Comparison of ENCODE assay signal across 19 cellular contexts in the genomic region with DNA sequence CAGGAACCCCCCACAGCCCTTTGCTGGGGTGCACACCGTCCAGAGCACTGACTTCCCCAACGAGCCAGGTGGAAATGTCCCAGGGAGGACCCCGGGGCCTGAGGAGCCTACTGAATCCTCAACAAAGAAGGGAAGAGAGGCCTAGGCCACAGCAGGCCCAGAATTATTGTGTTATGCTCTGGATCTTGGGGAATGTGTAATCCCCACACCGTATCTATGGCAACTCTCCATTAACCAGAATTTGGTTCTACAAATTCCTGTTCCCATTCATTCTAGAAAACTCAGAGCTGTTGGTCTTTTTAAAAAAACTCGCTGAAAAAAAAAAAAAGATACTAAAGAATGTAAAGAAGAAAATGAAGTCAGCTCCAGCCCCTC.
DNase-seq lines count a peak whose midpoint lies in the region; ATAC-seq and TF ChIP-seq lines count a peak whose summit lies in the region.
"Had no signal": no experiment of that assay in that cellular context is flagged by ENCODE, and none has a peak within 500 bp of the region (broad histone marks: within the 10 kb centered on the region; RNA-seq: fewer than 3 reads in every experiment).

No MANE protein-coding gene starts in this region.

- H3K9me3 ChIP-seq in A673 (ENCODE audit: low read depth, low read length, poor library complexity, severe bottlenecking) (no peaks in the 10 kb centered on the region), IMR-90 (ENCODE audit: control insufficient read depth, insufficient read depth, low read length) (no peaks in the 10 kb centered on the region), ectodermal cell (ENCODE audit: control insufficient read depth, low read length) (no peaks in the 10 kb centered on the region), neural progenitor cell (ENCODE audit: low read depth) (no peaks in the 10 kb centered on the region), MM.1S (replicated peaks; ENCODE audit: insufficient read depth, low read length) (no peaks in the 10 kb centered on the region)
- H3K9me3 ChIP-seq: thoracic aorta had no signal

- no peak for DNase-seq in A673 (ENCODE audit: low spot score)
- peak; percentile 22 for DNase-seq in IMR-90
- DNase-seq in neural progenitor cell (ENCODE audit: low spot score), result peak; percentile 55
- no peak for DNase-seq in activated naive CD4-positive, alpha-beta T cell treated with anti-CD3 and anti-CD28 coated beads for 36 hours
- no peak for DNase-seq in MM.1S
- DNase-seq: ACHN; activated CD8-positive, alpha-beta memory T cell treated with anti-CD3 and anti-CD28 coated beads for 24 hours; brain microvascular endothelial cell; Calu3; effector memory CD8-positive, alpha-beta T cell; NCI-H1694; NCI-H446; SW 1271 had no signal

- H4K8ac ChIP-seq in IMR-90 (ENCODE audit: low read depth in 2 of 2, low read length in 2 of 2), result no peak overlapping the region

- H3K9ac ChIP-seq in IMR-90 (ENCODE audit: low read depth, low read length) (no peak overlapping the region), neural progenitor cell (no peak overlapping the region), MM.1S (ENCODE audit: low read length) (no peak overlapping the region)

- no peak for TF ChIP-seq POLR2A in IMR-90 (IDR thresholded peaks at IDR 0.05; ENCODE audit: low read depth, low read length)

- H3K36me3 ChIP-seq in A673 (ENCODE audit: insufficient read depth, low read length, poor library complexity, severe bottlenecking) (no peaks in the 10 kb centered on the region), IMR-90 (ENCODE audit: control insufficient read depth, insufficient read depth, low read length) (peaks cover 4% of the 10 kb centered on the region; the same call in 1 of the 2 replicates), ectodermal cell (ENCODE audit: control insufficient read depth, insufficient read depth, low read length) (no peaks in the 10 kb centered on the region), neural progenitor cell (no peaks in the 10 kb centered on the region), MM.1S (replicated peaks; ENCODE audit: insufficient read depth, low read length) (no peaks in the 10 kb centered on the region)
- H3K36me3 ChIP-seq: thoracic aorta had no signal

- H2AFZ ChIP-seq in IMR-90 (replicated peaks; ENCODE audit: low read length, poor library complexity) (no peak overlapping the region), neural progenitor cell (replicated peaks) (no peak overlapping the region), MM.1S (ENCODE audit: low read length) (no peak overlapping the region)
- H2AFZ ChIP-seq: PC-9 had no signal

- H3K27me3 Mint-ChIP-seq in neural progenitor cell (ENCODE audit: insufficient read depth, low read depth), result peaks cover 9% of the 10 kb centered on the region
- no peaks in the 10 kb centered on the region for H3K27me3 Mint-ChIP-seq in activated naive CD4-positive, alpha-beta T cell treated with anti-CD3 and anti-CD28 coated beads for 36 hours (ENCODE audit: low read depth)
- H3K27me3 Mint-ChIP-seq: activated T-helper 17 cell treated with anti-CD3 and anti-CD28 coated beads, Interleukin-2, amount 50 U/mL, for 72 hours; effector memory CD8-positive, alpha-beta T cell had no signal

- H3K27ac ChIP-seq in A673 (ENCODE audit: low read depth, low read length, poor library complexity, severe bottlenecking) (peak overlapping the region; percentile 48), IMR-90 (ENCODE audit: insufficient read depth, low read length) (no peak overlapping the region), ectodermal cell (ENCODE audit: insufficient read depth, low read depth, low read length, poor library complexity, severe bottlenecking) (peak overlapping the region; percentile 30), neural progenitor cell (peak overlapping the region; percentile 79), MM.1S (ENCODE audit: low read length) (no peak overlapping the region)
- H3K27ac ChIP-seq: brain microvascular endothelial cell, PC-9, thoracic aorta had no signal

- peak overlapping the region; percentile 77 for H2AK9ac ChIP-seq in IMR-90 (replicated peaks; ENCODE audit: low read depth, low read length, poor library complexity)

- ATAC-seq in IMR-90 (ENCODE audit: low read depth) (peak; percentile 13), GM21390 (IDR thresholded peaks at IDR 0.05; ENCODE audit: unreplicated experiment) (no peak), HG03135 (IDR thresholded peaks at IDR 0.05; ENCODE audit: unreplicated experiment) (no peak)
- ATAC-seq: activated T-helper 17 cell treated with anti-CD3 and anti-CD28 coated beads, Interleukin-2, amount 50 U/mL, for 72 hours; effector memory CD8-positive, alpha-beta T cell had no signal

- H4K5ac ChIP-seq in IMR-90 (ENCODE audit: low read depth, low read length), result no peak overlapping the region

- no peak for TF ChIP-seq RAD21 in IMR-90 (IDR thresholded peaks at IDR 0.05; ENCODE audit: low read length)

- peak overlapping the region; percentile 41 for H3K4me3 Mint-ChIP-seq in neural progenitor cell
- no peak overlapping the region for H3K4me3 Mint-ChIP-seq in activated naive CD4-positive, alpha-beta T cell treated with anti-CD3 and anti-CD28 coated beads for 36 hours
- H3K4me3 Mint-ChIP-seq: activated T-helper 17 cell treated with anti-CD3 and anti-CD28 coated beads, Interleukin-2, amount 50 U/mL, for 72 hours; effector memory CD8-positive, alpha-beta T cell had no signal

- H4K91ac ChIP-seq in IMR-90 (ENCODE audit: insufficient read depth, low read depth, low read length), result no peak overlapping the region

- H3K4me3 ChIP-seq in A673 (ENCODE audit: low read depth, low read length, poor library complexity, severe bottlenecking), result no peak overlapping the region
- no peak overlapping the region for H3K4me3 ChIP-seq in IMR-90 (ENCODE audit: insufficient read depth, low read depth, low read length)
- H3K4me3 ChIP-seq in ectodermal cell (ENCODE audit: insufficient read depth, low read depth, low read length), result no peak overlapping the region
- no peak overlapping the region for H3K4me3 ChIP-seq in neural progenitor cell
- H3K4me3 ChIP-seq in MM.1S (ENCODE audit: low read length), result no peak overlapping the region
- H3K4me3 ChIP-seq: PC-9, thoracic aorta had no signal

- no peak overlapping the region for H2AK5ac ChIP-seq in IMR-90 (ENCODE audit: low read depth, low read length)

- BruUV-seq in A673 (replicated peaks; lab: Mats Ljungman, UMichigan), result no TSS peak
- no TSS peak for BruUV-seq in IMR-90 (replicated peaks; lab: Mats Ljungman, UMichigan)

- H3K79me2 ChIP-seq in neural progenitor cell (ENCODE audit: low read depth) (peaks cover 10% of the 10 kb centered on the region), MM.1S (ENCODE audit: low read length) (peaks cover 14% of the 10 kb centered on the region; the same call in 1 of the 2 replicates)

- CTCF ChIA-PET in A673 (lab: Charles Lee), result interaction anchor here (1.0 kb wide), 1 partner anchor 12 kb away, joined by 3 read pairs; no protein-coding TSS in a partner anchor
- CTCF ChIA-PET in IMR-90 (lab: Yijun Ruan, JAX), result interaction anchor here (0.6 kb wide), 1 partner anchor 792 kb away, joined by 3 read pairs; no protein-coding TSS in a partner anchor
- CTCF ChIA-PET in activated naive CD4-positive, alpha-beta T cell treated with anti-CD3 and anti-CD28 coated beads for 36 hours (lab: Charles Lee), result interaction anchor here (2.0 kb wide), 1 partner anchor 10 kb away, joined by 5 read pairs; no protein-coding TSS in a partner anchor

- peaks cover 40% of the 10 kb centered on the region for H3K9me1 ChIP-seq in IMR-90 (ENCODE audit: insufficient read depth, low read length)

- H2BK5ac ChIP-seq in IMR-90 (ENCODE audit: low read depth, low read length, poor library complexity, severe bottlenecking), result no peak overlapping the region

- H2BK15ac ChIP-seq in IMR-90 (ENCODE audit: low read depth, low read length), result no peak overlapping the region

- H3K4ac ChIP-seq in IMR-90 (ENCODE audit: low read depth, low read length), result no peak overlapping the region

- peak overlapping the region; percentile 12; the same call in 1 of the 2 replicates for H3K23ac ChIP-seq in IMR-90 (ENCODE audit: low read depth, low read length)

- H3K18ac ChIP-seq in IMR-90 (ENCODE audit: low read depth, low read length), result no peak overlapping the region

- H3K14ac ChIP-seq in IMR-90 (replicated peaks; ENCODE audit: low read depth, low read length), result no peak overlapping the region

- WGBS in IMR-90 (ENCODE audit: extremely low coverage in 2 of 2, insufficient read length in 1 of 2), 2 experiments, result no CpG with 5 or more reads among the region's 5 CpGs
- 78 to 82% methylated on average over 4 to 5 of the region's 5 CpGs for WGBS in ectodermal cell, 2 experiments

- H3K79me1 ChIP-seq in IMR-90 (ENCODE audit: low read depth in 1 of 2, low read length in 2 of 2), result peaks cover 35 to 95% of the 10 kb centered on the region in 2 experiments

- intact Hi-C loops in A673 (cut with micrococcal nuclease; ENCODE audit: unreplicated experiment), result no loop called here
- intact Hi-C loops in IMR-90 (cut with micrococcal nuclease), result no loop called here
- intact Hi-C loops in activated naive CD4-positive, alpha-beta T cell treated with anti-CD3 and anti-CD28 coated beads for 36 hours (cut with micrococcal nuclease), result no loop called here

- H3K4me1 Mint-ChIP-seq in neural progenitor cell, result peaks cover 84% of the 10 kb centered on the region
- H3K4me1 Mint-ChIP-seq in activated naive CD4-positive, alpha-beta T cell treated with anti-CD3 and anti-CD28 coated beads for 36 hours (ENCODE audit: low read depth), result peaks cover 18% of the 10 kb centered on the region
- H3K4me1 Mint-ChIP-seq: activated T-helper 17 cell treated with anti-CD3 and anti-CD28 coated beads, Interleukin-2, amount 50 U/mL, for 72 hours had no signal

- dilution Hi-C loops in IMR-90 (cut with HindIII; ENCODE audit: low sequenced_read_pairs, unreplicated experiment), result no loop called here

- no peaks in the 10 kb centered on the region for H3K9me2 ChIP-seq in MM.1S (replicated peaks; ENCODE audit: insufficient read depth, low read length)

- no peaks in the 10 kb centered on the region for H3K9me3 Mint-ChIP-seq in neural progenitor cell
- no peaks in the 10 kb centered on the region for H3K9me3 Mint-ChIP-seq in activated naive CD4-positive, alpha-beta T cell treated with anti-CD3 and anti-CD28 coated beads for 36 hours
- H3K9me3 Mint-ChIP-seq: activated T-helper 17 cell treated with anti-CD3 and anti-CD28 coated beads, Interleukin-2, amount 50 U/mL, for 72 hours; effector memory CD8-positive, alpha-beta T cell had no signal

- H2BK20ac ChIP-seq in IMR-90 (ENCODE audit: low read depth, low read length), result no peak overlapping the region

- H3K4me1 ChIP-seq in A673 (ENCODE audit: insufficient read depth, low read length, poor library complexity, severe bottlenecking) (peaks cover 39% of the 10 kb centered on the region), IMR-90 (ENCODE audit: control insufficient read depth, insufficient read depth, low read length) (peaks cover 51% of the 10 kb centered on the region), ectodermal cell (ENCODE audit: control insufficient read depth, insufficient read depth, low read length) (peaks cover 74% of the 10 kb centered on the region), neural progenitor cell (peaks cover 64% of the 10 kb centered on the region), MM.1S (ENCODE audit: low read length) (no peaks in the 10 kb centered on the region)

- TF ChIP-seq CTCF in A673 (conservative IDR thresholded peaks at IDR 0.05; ENCODE audit: low read depth, low read length) (no peak), IMR-90 (conservative IDR thresholded peaks at IDR 0.05; ENCODE audit: low read depth, low read length) (no peak), neural progenitor cell (IDR thresholded peaks at IDR 0.05) (no peak), MM.1S (IDR thresholded peaks at IDR 0.05; ENCODE audit: low read length) (no peak)

- POLR2A ChIA-PET in A673 (lab: Charles Lee; ENCODE audit: low non-redundant PET) (no interaction called here), IMR-90 (lab: Charles Lee; ENCODE audit: unreplicated experiment) (no interaction called here)

- peaks cover 17% of the 10 kb centered on the region for H3F3A ChIP-seq in neural progenitor cell (ENCODE audit: low read depth)
- no peaks in the 10 kb centered on the region for H3F3A ChIP-seq in MM.1S (ENCODE audit: insufficient read depth, low read length)

- H3K36me3 Mint-ChIP-seq in neural progenitor cell, result peaks cover 6% of the 10 kb centered on the region
- H3K36me3 Mint-ChIP-seq in activated naive CD4-positive, alpha-beta T cell treated with anti-CD3 and anti-CD28 coated beads for 36 hours (ENCODE audit: low read depth), result no peaks in the 10 kb centered on the region

- H3K27ac Mint-ChIP-seq in neural progenitor cell, result peak overlapping the region; percentile 98
- no peak overlapping the region for H3K27ac Mint-ChIP-seq in activated naive CD4-positive, alpha-beta T cell treated with anti-CD3 and anti-CD28 coated beads for 36 hours
- H3K27ac Mint-ChIP-seq: activated T-helper 17 cell treated with anti-CD3 and anti-CD28 coated beads, Interleukin-2, amount 50 U/mL, for 72 hours; effector memory CD8-positive, alpha-beta T cell had no signal

- no peaks in the 10 kb centered on the region for H3K27me3 ChIP-seq in A673 (replicated peaks; ENCODE audit: insufficient read depth, low read depth, low read length, poor library complexity)
- no peaks in the 10 kb centered on the region for H3K27me3 ChIP-seq in IMR-90 (ENCODE audit: control insufficient read depth, insufficient read depth, low read length)
- no peaks in the 10 kb centered on the region for H3K27me3 ChIP-seq in ectodermal cell (ENCODE audit: control insufficient read depth, insufficient read depth, low read length, poor library complexity, severe bottlenecking)
- no peaks in the 10 kb centered on the region for H3K27me3 ChIP-seq in neural progenitor cell
- H3K27me3 ChIP-seq in MM.1S (replicated peaks; ENCODE audit: insufficient read depth, low read length), result no peaks in the 10 kb centered on the region
- H3K27me3 ChIP-seq: brain microvascular endothelial cell had no signal

- H4K20me1 ChIP-seq in IMR-90 (ENCODE audit: insufficient read depth, low read length) (peaks cover 97% of the 10 kb centered on the region), neural progenitor cell (ENCODE audit: low read depth) (peaks cover 92% of the 10 kb centered on the region), MM.1S (ENCODE audit: insufficient read depth, low read length) (no peaks in the 10 kb centered on the region)

- H2BK120ac ChIP-seq in IMR-90 (ENCODE audit: low read depth, low read length), result no peak overlapping the region

- H3K4me2 ChIP-seq in IMR-90 (ENCODE audit: low read depth, low read length), result no peak overlapping the region
- H3K4me2 ChIP-seq in neural progenitor cell, result peak overlapping the region; percentile 67
- no peak overlapping the region for H3K4me2 ChIP-seq in MM.1S (ENCODE audit: low read depth, low read length)
- H3K4me2 ChIP-seq: PC-9 had no signal

- no peak overlapping the region for H3K56ac ChIP-seq in IMR-90 (ENCODE audit: extremely low read depth, insufficient read depth, low read length)

- in situ Hi-C loops in IMR-90 (cut with MboI; ENCODE audit: low sequenced_read_pairs), result no loop called here

Comparison
In these comparisons a context has a peak if more than half of its experiments do, and no peak if none do; other contexts are left out.
1. DNase-seq: peak in IMR-90 (single experiment) and neural progenitor cell (single experiment); none in A673 (single experiment), activated naive CD4-positive, alpha-beta T cell treated with anti-CD3 and anti-CD28 coated beads for 36 hours (single experiment) and MM.1S (single experiment).
2. H3K27ac ChIP-seq: peak in A673 (single experiment), ectodermal cell (single experiment) and neural progenitor cell (single experiment); none in IMR-90 (single experiment) and MM.1S (single experiment).